1 cellular context compared by ENCODE assay signal in the genomic region with DNA sequence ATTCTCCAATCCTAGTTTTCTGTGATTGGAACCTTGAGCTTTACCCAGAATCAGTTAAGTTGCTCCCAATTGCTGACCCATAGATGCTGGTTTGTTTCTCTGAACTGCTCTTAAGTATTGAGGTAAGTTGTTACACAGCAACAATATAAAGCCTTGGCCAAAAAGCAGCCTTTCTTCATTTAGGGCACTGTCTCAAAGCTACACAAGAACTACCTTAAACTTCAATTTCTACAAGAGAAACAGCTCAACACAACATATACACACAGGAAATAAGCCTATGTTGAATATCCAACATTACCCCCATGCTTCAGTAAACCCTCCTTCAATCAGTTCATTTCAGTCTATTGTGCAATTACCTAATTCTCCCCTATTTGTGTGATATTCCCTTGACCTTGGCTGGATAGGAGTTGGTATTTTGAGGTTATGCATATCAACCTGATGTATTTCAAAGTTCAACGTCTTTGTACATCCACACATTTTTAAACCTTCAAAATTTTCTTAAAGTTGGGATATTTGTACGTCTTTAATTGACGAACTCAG.
TF ChIP-seq lines count a peak whose summit lies in the region.

No MANE protein-coding gene starts in this region.

TF ChIP-seq in SK-N-SH treated with all-trans-retinoic acid at 6 μM for 48 hours, 23 proteins besides CTCF, POLR2A, EP300 and RAD21 (continued from another document):
- TF ChIP-seq, protein P1, sequence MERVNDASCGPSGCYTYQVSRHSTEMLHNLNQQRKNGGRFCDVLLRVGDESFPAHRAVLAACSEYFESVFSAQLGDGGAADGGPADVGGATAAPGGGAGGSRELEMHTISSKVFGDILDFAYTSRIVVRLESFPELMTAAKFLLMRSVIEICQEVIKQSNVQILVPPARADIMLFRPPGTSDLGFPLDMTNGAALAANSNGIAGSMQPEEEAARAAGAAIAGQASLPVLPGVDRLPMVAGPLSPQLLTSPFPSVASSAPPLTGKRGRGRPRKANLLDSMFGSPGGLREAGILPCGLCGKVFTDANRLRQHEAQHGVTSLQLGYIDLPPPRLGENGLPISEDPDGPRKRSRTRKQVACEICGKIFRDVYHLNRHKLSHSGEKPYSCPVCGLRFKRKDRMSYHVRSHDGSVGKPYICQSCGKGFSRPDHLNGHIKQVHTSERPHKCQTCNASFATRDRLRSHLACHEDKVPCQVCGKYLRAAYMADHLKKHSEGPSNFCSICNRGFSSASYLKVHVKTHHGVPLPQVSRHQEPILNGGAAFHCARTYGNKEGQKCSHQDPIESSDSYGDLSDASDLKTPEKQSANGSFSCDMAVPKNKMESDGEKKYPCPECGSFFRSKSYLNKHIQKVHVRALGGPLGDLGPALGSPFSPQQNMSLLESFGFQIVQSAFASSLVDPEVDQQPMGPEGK (CRISPR knock-in tag; IDR thresholded peaks at IDR 0.05; ENCODE audit: borderline replicate concordance): 0 out of 2 replicates have a peak, but pooled peaks have one; percentile 33
- TF ChIP-seq TOX (CRISPR knock-in tag; IDR thresholded peaks at IDR 0.05; ENCODE audit: borderline replicate concordance): no peak
- peak; percentile 17; the same call in 1 of the 2 replicates for TF ChIP-seq ARNTL (CRISPR knock-in tag; IDR thresholded peaks at IDR 0.05; ENCODE audit: borderline replicate concordance, low read depth)
- no peak for TF ChIP-seq ZNF70 (CRISPR knock-in tag; IDR thresholded peaks at IDR 0.05)
- no peak for TF ChIP-seq POU6F1 (CRISPR knock-in tag; IDR thresholded peaks at IDR 0.05; ENCODE audit: borderline replicate concordance, low read depth)
- TF ChIP-seq RARB (CRISPR knock-in tag; IDR thresholded peaks at IDR 0.05): no peak
- TF ChIP-seq PPARA (CRISPR knock-in tag; IDR thresholded peaks at IDR 0.05; ENCODE audit: borderline replicate concordance): no peak
